ENCODE assay signal across 25 cellular contexts in genomic region chr3:147343926-147344325, GRCh38.
"Had no signal": no experiment of that assay in that cellular context is flagged by ENCODE, and none has a peak within 500 bp of the region (broad histone marks: within the 10 kb centered on the region; RNA-seq: fewer than 3 reads in every experiment).

No MANE protein-coding gene starts in this region.

- H3K9me3 Mint-ChIP-seq: memory B cell had no signal

- H3K9me3 ChIP-seq: gastroesophageal sphincter, heart left ventricle, neutrophil, right atrium auricular region, suprapubic skin, transverse colon, vagina had no signal

- H3K27ac Mint-ChIP-seq: memory B cell; natural killer cell; progenitor cell of endocrine pancreas; stimulated activated naive CD8-positive, alpha-beta T cell treated with anti-CD3 and anti-CD28 coated beads, Interleukin-15, amount 100 ng/mL, for 72 hours had no signal

- H3K36me3 Mint-ChIP-seq: memory B cell, natural killer cell had no signal

- H3K27me3 Mint-ChIP-seq: memory B cell; stimulated activated naive CD8-positive, alpha-beta T cell treated with anti-CD3 and anti-CD28 coated beads, Interleukin-15, amount 100 ng/mL, for 72 hours had no signal

- H3K9ac ChIP-seq: parathyroid adenoma had no signal

- H3K4me1 Mint-ChIP-seq: memory B cell; natural killer cell; stimulated activated naive CD8-positive, alpha-beta T cell treated with anti-CD3 and anti-CD28 coated beads, Interleukin-15, amount 100 ng/mL, for 72 hours had no signal

- H3K4me3 ChIP-seq: coronary artery, gastroesophageal sphincter, heart left ventricle, hepatocyte, lung, right atrium auricular region, smooth muscle cell, suprapubic skin, transverse colon, vagina had no signal

- H3K27me3 ChIP-seq: foreskin keratinocyte, neutrophil, right atrium auricular region, transverse colon, vagina had no signal

- H3K79me2 ChIP-seq: hepatocyte, parathyroid adenoma had no signal

- H3K36me3 ChIP-seq: gastroesophageal sphincter, heart left ventricle, neutrophil, right atrium auricular region, suprapubic skin, transverse colon, vagina had no signal

- H2AFZ ChIP-seq: hepatocyte, parathyroid adenoma had no signal

- H3K4me1 ChIP-seq: foreskin keratinocyte, gastroesophageal sphincter, heart left ventricle, parathyroid adenoma, right atrium auricular region, suprapubic skin, transverse colon, vagina had no signal

- H3K4me2 ChIP-seq: hepatocyte, smooth muscle cell had no signal

- H3K4me3 Mint-ChIP-seq: memory B cell; natural killer cell; stimulated activated naive CD8-positive, alpha-beta T cell treated with anti-CD3 and anti-CD28 coated beads, Interleukin-15, amount 100 ng/mL, for 72 hours had no signal

- H3K27ac ChIP-seq: coronary artery, epithelial cell of prostate, foreskin keratinocyte, gastroesophageal sphincter, heart left ventricle, hepatocyte, neutrophil, parathyroid adenoma, right atrium auricular region, suprapubic skin, transverse colon, vagina had no signal

- DNase-seq: dermis blood vessel endothelial cell; foreskin keratinocyte; heart left ventricle; kidney; natural killer cell; stimulated activated CD4-positive, alpha-beta T cell treated with anti-CD3 and anti-CD28 coated beads, Interleukin-12 subunit alpha, Interleukin-12 subunit beta, amount 100 ng/mL, for 4 hours; stimulated activated CD4-positive, alpha-beta T cell treated with anti-CD3 and anti-CD28 coated beads, Interleukin-1b, Interleukin-23, amount 100 ng/mL, for 48 hours; stimulated activated CD4-positive, alpha-beta T cell treated with anti-CD3 and anti-CD28 coated beads, Interleukin-4, amount 100 ng/mL, for 1 hour; stimulated activated CD8-positive, alpha-beta memory T cell treated with anti-CD3 and anti-CD28 coated beads, Interleukin-4, amount 100 ng/mL, for 48 hours; stimulated activated naive CD4-positive, alpha-beta T cell; stimulated activated naive CD8-positive, alpha-beta T cell treated with anti-CD3 and anti-CD28 coated beads, Interleukin-15, amount 100 ng/mL, for 72 hours; transverse colon had no signal
